ENCODE assay signal across 19 cellular contexts in the genomic region with DNA sequence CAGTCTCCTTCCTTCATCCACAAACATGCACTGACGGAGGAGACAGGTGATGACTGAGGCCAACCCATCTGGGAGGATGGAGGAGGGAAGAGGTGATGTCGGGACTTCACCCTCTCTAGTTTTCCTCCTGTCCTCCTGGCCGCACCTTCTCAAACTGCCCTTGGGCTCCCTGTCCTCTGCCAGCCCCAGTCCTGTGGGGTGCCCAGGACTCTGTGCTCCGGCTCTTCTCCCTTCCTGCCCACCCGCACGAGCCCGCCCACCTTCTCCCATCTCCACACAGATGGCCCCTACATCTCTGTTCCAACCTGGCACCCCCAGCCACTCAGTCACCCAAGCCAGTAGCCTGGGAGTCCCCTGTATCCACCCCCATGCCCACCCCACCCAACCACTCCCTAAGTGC.
"Had no signal": no experiment of that assay in that cellular context is flagged by ENCODE, and none has a peak within 500 bp of the region (broad histone marks: within the 10 kb centered on the region; RNA-seq: fewer than 3 reads in every experiment).

No MANE protein-coding gene starts in this region.

- H3K4me3 Mint-ChIP-seq: memory B cell, mesothelial cell of epicardium, nephron had no signal

- H3K9me3 ChIP-seq: esophagus squamous epithelium, lower lobe of right lung, neutrophil had no signal

- H3K27ac Mint-ChIP-seq: memory B cell, mesothelial cell of epicardium, nephron had no signal

- H3K4me1 ChIP-seq: gastroesophageal sphincter, left ventricle myocardium inferior, lower lobe of right lung had no signal

- H3K4me3 ChIP-seq: dorsolateral prefrontal cortex, esophagus squamous epithelium, gastroesophageal sphincter, left ventricle myocardium inferior, lower lobe of right lung, skin epidermis had no signal

- H3K4me1 Mint-ChIP-seq: memory B cell had no signal

- H3K27ac ChIP-seq: dorsolateral prefrontal cortex, esophagus squamous epithelium, gastroesophageal sphincter, left ventricle myocardium inferior, lower lobe of right lung, neutrophil, skin epidermis had no signal

- DNase-seq: cortex of kidney; effector memory CD4-positive, alpha-beta T cell; esophagus squamous epithelium; foreskin fibroblast; glutamatergic neuron; left cardiac atrium; left ventricle myocardium inferior; stimulated activated CD4-positive, alpha-beta T cell treated with anti-CD3 and anti-CD28 coated beads, Interleukin-12 subunit alpha, Interleukin-12 subunit beta, amount 100 ng/mL, for 4 hours; stimulated activated naive CD4-positive, alpha-beta T cell treated with Interleukin-2 at 50 U/mL for 16 hours; trophoblast cell had no signal

- H3K36me3 ChIP-seq: esophagus squamous epithelium, gastroesophageal sphincter, left ventricle myocardium inferior, lower lobe of right lung, neutrophil had no signal

- H3K36me3 Mint-ChIP-seq: memory B cell, mesothelial cell of epicardium had no signal

- ATAC-seq: gastroesophageal sphincter, left cardiac atrium, lower lobe of right lung, sciatic nerve had no signal
